ENCODE assay signal across 1 cellular context in the genomic region with DNA sequence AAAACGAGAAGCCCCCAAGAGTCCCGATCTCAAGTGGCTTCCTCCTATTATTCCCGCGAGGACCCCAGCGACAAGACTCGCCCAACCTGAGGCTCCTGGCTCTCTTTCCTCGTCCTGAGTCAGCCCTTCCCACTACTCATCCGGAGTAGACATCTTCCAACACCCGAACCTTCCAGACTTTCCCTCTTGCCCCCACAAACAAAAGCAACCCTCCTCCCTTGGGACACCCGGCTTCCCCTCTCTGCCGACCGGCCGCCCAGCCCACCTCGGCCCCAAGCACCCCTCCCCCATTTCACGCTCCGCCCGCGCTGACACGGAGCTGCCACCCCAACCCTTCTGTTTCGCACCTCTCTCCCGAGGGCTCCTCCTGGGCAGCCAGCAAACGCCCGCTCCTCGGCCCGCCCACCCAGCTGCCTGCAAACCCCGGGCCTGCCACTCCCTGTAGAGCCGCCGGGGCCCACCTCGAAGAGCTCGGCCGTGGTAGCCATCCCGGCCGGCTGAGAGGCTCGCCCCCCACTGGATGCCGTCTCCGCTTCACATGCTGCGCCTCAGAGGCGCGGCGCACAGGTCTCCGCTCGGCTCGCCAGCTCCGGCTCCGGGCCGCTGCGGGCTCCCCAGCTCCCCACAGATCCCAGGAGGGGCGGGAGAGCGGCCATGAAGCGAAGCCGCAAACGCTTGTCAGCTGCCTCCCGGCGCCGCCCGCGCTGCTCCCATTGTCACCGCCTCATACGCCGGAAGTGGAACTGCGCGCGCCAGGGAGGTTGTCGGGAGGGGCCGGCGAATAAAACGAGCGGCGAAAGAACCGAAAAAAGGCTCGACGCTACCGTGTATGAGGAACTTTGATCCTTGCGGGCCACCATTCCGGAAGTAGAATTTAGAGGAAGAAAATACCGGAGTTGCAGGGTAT.
TF ChIP-seq lines count a peak whose summit lies in the region.

A gene with protein sequence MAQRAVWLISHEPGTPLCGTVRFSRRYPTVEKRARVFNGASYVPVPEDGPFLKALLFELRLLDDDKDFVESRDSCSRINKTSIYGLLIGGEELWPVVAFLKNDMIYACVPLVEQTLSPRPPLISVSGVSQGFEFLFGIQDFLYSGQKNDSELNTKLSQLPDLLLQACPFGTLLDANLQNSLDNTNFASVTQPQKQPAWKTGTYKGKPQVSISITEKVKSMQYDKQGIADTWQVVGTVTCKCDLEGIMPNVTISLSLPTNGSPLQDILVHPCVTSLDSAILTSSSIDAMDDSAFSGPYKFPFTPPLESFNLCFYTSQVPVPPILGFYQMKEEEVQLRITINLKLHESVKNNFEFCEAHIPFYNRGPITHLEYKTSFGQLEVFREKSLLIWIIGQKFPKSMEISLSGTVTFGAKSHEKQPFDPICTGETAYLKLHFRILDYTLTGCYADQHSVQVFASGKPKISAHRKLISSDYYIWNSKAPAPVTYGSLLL (plus strand): TSS at position 811 of the 907 bp plus-strand sequence. CDS start 344 bp downstream, outside the sequence.
A gene with protein sequence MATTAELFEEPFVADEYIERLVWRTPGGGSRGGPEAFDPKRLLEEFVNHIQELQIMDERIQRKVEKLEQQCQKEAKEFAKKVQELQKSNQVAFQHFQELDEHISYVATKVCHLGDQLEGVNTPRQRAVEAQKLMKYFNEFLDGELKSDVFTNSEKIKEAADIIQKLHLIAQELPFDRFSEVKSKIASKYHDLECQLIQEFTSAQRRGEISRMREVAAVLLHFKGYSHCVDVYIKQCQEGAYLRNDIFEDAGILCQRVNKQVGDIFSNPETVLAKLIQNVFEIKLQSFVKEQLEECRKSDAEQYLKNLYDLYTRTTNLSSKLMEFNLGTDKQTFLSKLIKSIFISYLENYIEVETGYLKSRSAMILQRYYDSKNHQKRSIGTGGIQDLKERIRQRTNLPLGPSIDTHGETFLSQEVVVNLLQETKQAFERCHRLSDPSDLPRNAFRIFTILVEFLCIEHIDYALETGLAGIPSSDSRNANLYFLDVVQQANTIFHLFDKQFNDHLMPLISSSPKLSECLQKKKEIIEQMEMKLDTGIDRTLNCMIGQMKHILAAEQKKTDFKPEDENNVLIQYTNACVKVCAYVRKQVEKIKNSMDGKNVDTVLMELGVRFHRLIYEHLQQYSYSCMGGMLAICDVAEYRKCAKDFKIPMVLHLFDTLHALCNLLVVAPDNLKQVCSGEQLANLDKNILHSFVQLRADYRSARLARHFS (minus strand): TSS at position 745 of the 907 bp plus-strand sequence. CDS start 257 bp downstream, at position 488.

TF ChIP-seq in HepG2, 621 proteins besides CTCF, POLR2A, EP300 and RAD21 (continued from another document and continues in another):
- TF ChIP-seq SETDB1 (CRISPR knock-in tag; IDR thresholded peaks at IDR 0.05; ENCODE audit: borderline replicate concordance) (no peak), KLF11 (CRISPR knock-in tag; IDR thresholded peaks at IDR 0.05) (no peak), PHF21A (CRISPR knock-in tag; IDR thresholded peaks at IDR 0.05) (peak; percentile 71; the same call in 1 of the 2 replicates), ZMYM4 (CRISPR knock-in tag; IDR thresholded peaks at IDR 0.05) (peak; percentile 77), NFIB (CRISPR knock-in tag; IDR thresholded peaks at IDR 0.05; ENCODE audit: borderline replicate concordance) (no peak), ZFP36 (IDR thresholded peaks at IDR 0.05; ENCODE audit: borderline replicate concordance, low read depth, low read length, partially characterized antibody) (no peak), ZNF569 (CRISPR knock-in tag; IDR thresholded peaks at IDR 0.05; ENCODE audit: borderline replicate concordance) (no peak), REL (CRISPR knock-in tag; conservative IDR thresholded peaks at IDR 0.05) (peak; percentile 89), HHEX (CRISPR knock-in tag; IDR thresholded peaks at IDR 0.05) (no peak), TAF15 (IDR thresholded peaks at IDR 0.05; ENCODE audit: low read depth, low read length, poor library complexity, severe bottlenecking) (peak; percentile 79), ZKSCAN5 (CRISPR knock-in tag; IDR thresholded peaks at IDR 0.05) (no peak), SOX6 (IDR thresholded peaks at IDR 0.05) (no peak), SOX6 (CRISPR knock-in tag; IDR thresholded peaks at IDR 0.05) (peak; percentile 81), ZNF629 (CRISPR knock-in tag; conservative IDR thresholded peaks at IDR 0.05) (no peak), ZBTB3 (CRISPR knock-in tag; IDR thresholded peaks at IDR 0.05; ENCODE audit: borderline replicate concordance, low read depth) (0 out of 2 replicates have a peak, but pooled peaks have one; percentile 71), DMAP1 (CRISPR knock-in tag; IDR thresholded peaks at IDR 0.05) (peak; percentile 91), ZNF329 (CRISPR knock-in tag; IDR thresholded peaks at IDR 0.05; ENCODE audit: low read depth) (peak; percentile 29; the same call in 1 of the 2 replicates), SMYD3 (CRISPR knock-in tag; IDR thresholded peaks at IDR 0.05) (no peak), KAT8 (CRISPR knock-in tag; IDR thresholded peaks at IDR 0.05) (peak; percentile 93), PHF8 (CRISPR knock-in tag; IDR thresholded peaks at IDR 0.05) (peak; percentile 97)
- TF ChIP-seq, protein P1, sequence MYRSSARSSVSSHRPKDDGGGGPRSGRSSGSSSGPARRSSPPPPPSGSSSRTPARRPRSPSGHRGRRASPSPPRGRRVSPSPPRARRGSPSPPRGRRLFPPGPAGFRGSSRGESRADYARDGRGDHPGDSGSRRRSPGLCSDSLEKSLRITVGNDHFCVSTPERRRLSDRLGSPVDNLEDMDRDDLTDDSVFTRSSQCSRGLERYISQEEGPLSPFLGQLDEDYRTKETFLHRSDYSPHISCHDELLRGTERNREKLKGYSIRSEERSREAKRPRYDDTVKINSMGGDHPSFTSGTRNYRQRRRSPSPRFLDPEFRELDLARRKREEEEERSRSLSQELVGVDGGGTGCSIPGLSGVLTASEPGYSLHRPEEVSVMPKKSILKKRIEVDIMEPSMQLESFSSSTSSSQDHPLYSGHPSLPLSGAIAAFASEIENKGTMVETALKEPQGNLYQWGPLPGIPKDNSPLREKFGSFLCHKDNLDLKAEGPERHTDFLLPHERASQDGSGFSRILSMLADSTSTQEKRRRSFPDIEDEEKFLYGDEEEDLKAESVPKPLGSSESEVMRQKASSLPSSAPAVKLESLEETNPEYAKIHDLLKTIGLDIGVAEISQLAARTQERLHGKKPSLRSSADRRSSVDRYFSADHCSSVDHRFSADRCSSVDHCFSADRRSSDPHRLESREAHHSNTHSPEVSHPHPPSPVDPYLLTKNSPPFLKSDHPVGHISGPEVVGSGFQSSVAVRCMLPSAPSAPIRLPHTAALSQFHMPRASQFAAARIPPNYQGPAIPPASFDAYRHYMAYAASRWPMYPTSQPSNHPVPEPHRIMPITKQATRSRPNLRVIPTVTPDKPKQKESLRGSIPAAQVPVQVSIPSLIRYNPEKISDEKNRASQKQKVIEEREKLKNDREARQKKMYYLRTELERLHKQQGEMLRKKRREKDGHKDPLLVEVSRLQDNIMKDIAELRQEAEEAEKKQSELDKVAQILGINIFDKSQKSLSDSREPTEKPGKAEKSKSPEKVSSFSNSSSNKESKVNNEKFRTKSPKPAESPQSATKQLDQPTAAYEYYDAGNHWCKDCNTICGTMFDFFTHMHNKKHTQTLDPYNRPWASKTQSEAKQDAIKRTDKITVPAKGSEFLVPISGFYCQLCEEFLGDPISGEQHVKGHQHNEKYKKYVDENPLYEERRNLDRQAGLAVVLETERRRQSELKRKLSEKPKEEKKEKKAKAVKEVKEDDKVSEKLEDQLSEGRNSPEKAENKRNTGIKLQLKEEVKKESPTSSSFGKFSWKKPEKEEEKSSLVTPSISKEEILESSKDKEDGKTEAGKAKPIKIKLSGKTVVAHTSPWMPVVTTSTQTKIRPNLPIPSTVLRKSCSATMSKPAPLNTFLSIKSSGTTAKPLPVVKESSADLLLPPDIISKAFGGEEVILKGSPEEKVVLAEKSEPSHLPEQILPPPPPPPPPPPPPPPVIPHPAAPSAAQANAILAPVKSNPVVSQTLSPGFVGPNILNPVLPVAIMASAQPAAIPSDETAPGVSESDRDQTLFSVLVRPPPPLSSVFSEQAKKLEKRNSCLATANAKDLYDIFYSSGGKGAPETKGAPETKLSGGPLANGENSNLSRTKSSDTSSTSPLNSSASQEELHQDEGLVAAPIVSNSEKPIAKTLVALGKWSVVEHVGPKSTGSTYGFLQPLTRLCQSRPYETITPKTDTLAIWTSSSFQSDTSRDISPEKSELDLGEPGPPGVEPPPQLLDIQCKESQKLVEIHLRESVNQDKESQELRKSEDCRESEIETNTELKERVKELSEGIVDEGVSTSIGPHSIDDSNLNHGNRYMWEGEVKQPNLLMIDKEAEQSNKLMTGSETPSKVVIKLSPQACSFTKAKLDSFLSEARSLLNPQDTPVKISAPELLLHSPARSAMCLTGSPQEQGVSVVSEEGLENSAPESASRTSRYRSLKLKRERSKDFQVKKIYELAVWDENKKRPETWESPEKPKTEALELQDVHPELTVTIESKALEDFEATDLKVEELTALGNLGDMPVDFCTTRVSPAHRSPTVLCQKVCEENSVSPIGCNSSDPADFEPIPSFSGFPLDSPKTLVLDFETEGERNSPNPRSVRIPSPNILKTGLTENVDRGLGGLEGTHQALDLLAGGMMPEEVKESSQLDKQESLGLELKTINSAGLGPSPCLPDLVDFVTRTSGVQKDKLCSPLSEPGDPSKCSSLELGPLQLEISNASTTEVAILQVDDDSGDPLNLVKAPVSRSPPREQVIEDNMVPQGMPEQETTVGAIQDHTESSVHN (CRISPR knock-in tag; IDR thresholded peaks at IDR 0.05) = no peak
- TF ChIP-seq, protein P2, sequence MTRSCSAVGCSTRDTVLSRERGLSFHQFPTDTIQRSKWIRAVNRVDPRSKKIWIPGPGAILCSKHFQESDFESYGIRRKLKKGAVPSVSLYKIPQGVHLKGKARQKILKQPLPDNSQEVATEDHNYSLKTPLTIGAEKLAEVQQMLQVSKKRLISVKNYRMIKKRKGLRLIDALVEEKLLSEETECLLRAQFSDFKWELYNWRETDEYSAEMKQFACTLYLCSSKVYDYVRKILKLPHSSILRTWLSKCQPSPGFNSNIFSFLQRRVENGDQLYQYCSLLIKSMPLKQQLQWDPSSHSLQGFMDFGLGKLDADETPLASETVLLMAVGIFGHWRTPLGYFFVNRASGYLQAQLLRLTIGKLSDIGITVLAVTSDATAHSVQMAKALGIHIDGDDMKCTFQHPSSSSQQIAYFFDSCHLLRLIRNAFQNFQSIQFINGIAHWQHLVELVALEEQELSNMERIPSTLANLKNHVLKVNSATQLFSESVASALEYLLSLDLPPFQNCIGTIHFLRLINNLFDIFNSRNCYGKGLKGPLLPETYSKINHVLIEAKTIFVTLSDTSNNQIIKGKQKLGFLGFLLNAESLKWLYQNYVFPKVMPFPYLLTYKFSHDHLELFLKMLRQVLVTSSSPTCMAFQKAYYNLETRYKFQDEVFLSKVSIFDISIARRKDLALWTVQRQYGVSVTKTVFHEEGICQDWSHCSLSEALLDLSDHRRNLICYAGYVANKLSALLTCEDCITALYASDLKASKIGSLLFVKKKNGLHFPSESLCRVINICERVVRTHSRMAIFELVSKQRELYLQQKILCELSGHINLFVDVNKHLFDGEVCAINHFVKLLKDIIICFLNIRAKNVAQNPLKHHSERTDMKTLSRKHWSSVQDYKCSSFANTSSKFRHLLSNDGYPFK (CRISPR knock-in tag; IDR thresholded peaks at IDR 0.05; ENCODE audit: borderline replicate concordance) = peak; percentile 83; the same call in 1 of the 2 replicates
- TF ChIP-seq, protein P3, sequence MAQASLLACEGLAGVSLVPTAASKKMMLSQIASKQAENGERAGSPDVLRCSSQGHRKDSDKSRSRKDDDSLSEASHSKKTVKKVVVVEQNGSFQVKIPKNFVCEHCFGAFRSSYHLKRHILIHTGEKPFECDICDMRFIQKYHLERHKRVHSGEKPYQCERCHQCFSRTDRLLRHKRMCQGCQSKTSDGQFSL (CRISPR knock-in tag; IDR thresholded peaks at IDR 0.05) = no peak
- TF ChIP-seq, protein P4, sequence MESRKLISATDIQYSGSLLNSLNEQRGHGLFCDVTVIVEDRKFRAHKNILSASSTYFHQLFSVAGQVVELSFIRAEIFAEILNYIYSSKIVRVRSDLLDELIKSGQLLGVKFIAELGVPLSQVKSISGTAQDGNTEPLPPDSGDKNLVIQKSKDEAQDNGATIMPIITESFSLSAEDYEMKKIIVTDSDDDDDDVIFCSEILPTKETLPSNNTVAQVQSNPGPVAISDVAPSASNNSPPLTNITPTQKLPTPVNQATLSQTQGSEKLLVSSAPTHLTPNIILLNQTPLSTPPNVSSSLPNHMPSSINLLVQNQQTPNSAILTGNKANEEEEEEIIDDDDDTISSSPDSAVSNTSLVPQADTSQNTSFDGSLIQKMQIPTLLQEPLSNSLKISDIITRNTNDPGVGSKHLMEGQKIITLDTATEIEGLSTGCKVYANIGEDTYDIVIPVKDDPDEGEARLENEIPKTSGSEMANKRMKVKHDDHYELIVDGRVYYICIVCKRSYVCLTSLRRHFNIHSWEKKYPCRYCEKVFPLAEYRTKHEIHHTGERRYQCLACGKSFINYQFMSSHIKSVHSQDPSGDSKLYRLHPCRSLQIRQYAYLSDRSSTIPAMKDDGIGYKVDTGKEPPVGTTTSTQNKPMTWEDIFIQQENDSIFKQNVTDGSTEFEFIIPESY (CRISPR knock-in tag; IDR thresholded peaks at IDR 0.05) = no peak
- TF ChIP-seq, protein P5, sequence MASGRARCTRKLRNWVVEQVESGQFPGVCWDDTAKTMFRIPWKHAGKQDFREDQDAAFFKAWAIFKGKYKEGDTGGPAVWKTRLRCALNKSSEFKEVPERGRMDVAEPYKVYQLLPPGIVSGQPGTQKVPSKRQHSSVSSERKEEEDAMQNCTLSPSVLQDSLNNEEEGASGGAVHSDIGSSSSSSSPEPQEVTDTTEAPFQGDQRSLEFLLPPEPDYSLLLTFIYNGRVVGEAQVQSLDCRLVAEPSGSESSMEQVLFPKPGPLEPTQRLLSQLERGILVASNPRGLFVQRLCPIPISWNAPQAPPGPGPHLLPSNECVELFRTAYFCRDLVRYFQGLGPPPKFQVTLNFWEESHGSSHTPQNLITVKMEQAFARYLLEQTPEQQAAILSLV (CRISPR knock-in tag; IDR thresholded peaks at IDR 0.05; ENCODE audit: borderline replicate concordance) = peak; percentile 27; the same call in 1 of the 2 replicates
- TF ChIP-seq, protein P6, sequence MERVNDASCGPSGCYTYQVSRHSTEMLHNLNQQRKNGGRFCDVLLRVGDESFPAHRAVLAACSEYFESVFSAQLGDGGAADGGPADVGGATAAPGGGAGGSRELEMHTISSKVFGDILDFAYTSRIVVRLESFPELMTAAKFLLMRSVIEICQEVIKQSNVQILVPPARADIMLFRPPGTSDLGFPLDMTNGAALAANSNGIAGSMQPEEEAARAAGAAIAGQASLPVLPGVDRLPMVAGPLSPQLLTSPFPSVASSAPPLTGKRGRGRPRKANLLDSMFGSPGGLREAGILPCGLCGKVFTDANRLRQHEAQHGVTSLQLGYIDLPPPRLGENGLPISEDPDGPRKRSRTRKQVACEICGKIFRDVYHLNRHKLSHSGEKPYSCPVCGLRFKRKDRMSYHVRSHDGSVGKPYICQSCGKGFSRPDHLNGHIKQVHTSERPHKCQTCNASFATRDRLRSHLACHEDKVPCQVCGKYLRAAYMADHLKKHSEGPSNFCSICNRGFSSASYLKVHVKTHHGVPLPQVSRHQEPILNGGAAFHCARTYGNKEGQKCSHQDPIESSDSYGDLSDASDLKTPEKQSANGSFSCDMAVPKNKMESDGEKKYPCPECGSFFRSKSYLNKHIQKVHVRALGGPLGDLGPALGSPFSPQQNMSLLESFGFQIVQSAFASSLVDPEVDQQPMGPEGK (CRISPR knock-in tag; IDR thresholded peaks at IDR 0.05) = peak; percentile 72
- TF ChIP-seq, protein P7, sequence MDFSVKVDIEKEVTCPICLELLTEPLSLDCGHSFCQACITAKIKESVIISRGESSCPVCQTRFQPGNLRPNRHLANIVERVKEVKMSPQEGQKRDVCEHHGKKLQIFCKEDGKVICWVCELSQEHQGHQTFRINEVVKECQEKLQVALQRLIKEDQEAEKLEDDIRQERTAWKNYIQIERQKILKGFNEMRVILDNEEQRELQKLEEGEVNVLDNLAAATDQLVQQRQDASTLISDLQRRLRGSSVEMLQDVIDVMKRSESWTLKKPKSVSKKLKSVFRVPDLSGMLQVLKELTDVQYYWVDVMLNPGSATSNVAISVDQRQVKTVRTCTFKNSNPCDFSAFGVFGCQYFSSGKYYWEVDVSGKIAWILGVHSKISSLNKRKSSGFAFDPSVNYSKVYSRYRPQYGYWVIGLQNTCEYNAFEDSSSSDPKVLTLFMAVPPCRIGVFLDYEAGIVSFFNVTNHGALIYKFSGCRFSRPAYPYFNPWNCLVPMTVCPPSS (IDR thresholded peaks at IDR 0.05) = no peak
